In the genomic region with DNA sequence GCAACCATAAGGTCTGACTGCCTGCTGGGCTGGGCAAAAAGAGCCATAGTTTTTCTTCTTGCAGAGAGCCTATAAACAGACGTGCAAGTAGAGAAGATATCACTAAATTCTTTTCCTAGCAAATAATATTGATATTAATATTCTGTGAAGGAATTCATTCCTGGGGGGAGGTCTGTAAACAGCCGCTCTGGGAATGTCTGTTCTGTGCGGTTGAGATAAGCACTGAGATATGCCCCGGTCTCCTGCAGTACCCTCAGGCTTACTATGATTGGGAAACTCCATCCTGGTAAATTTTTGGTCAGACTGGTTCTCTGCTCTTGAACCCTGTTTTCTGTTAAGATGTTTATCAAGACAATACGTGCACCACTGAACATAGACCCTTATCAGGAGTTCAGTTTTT, we compare ENCODE assay signal across 5 cellular contexts.
A peak's percentile ranks its signal among the peaks of the same experiment; 100 is the strongest.
DNase-seq lines count a peak whose midpoint lies in the region; ATAC-seq, FAIRE-seq and TF ChIP-seq lines count a peak whose summit lies in the region.
"Not testable (repeated sequence)": the region's sequence is repeated elsewhere in the genome, so short reads cannot be mapped to it uniquely, and the experiment has no call there.

No MANE protein-coding gene starts in this region.

- not testable (repeated sequence) for FAIRE-seq in GM12878 (lab: Jason Lieb, UNC); K562 (lab: Jason Lieb, UNC)

- H3K9me3 ChIP-seq in HEK293 (ENCODE audit: control insufficient read depth, insufficient read depth, low read depth, low read length) = not testable (repeated sequence)
- H3K9me3 ChIP-seq in GM12878 (replicated peaks; ENCODE audit: control insufficient read depth, insufficient read depth, low read length) = peaks cover 10% of the 10 kb centered on the region; the same call in 2 of the 3 replicates
- peaks cover 13% of the 10 kb centered on the region for H3K9me3 ChIP-seq in K562 (replicated peaks; ENCODE audit: control insufficient read depth, insufficient read depth, low read depth, low read length)

- ATAC-seq in GM12878, K562: not testable (repeated sequence)

- H3K27ac ChIP-seq in HEK293 (ENCODE audit: extremely low read depth, low read depth, low read length); GM12878 (ENCODE audit: control insufficient read depth, insufficient read depth); K562 (ENCODE audit: extremely low read depth, low read depth, low read length): not testable (repeated sequence)

- not testable (repeated sequence) for H3K4me1 ChIP-seq in HEK293 (ENCODE audit: control insufficient read depth, insufficient read depth, low read length); GM12878 (ENCODE audit: control insufficient read depth, insufficient read depth, low read length); K562 (replicated peaks in 1 of 2; ENCODE audit: control insufficient read depth in 2 of 2, insufficient read depth in 2 of 2, low read length in 2 of 2)

- TF ChIP-seq POLR2A in GM12878 (IDR thresholded peaks at IDR 0.05; ENCODE audit: low read depth, low read length); K562 (conservative IDR thresholded peaks at IDR 0.05): not testable (repeated sequence)

- H3K4me3 ChIP-seq in HEK293 (ENCODE audit: low read depth, low read length); GM12878; K562; choroid plexus epithelial cell (ENCODE audit: low read depth, low read length): not testable (repeated sequence)

- DNase-seq in DMS53 (lab: John Stamatoyannopoulos, UW) = peak; percentile 2
- DNase-seq in GM12878 (ENCODE audit: low read depth, low spot score); K562 (ENCODE audit: extremely low read depth in 1 of 4, low spot score in 3 of 4): not testable (repeated sequence)
- peak; percentile 3 for DNase-seq in choroid plexus epithelial cell (ENCODE audit: low read depth)

- not testable (repeated sequence) for H3K9ac ChIP-seq in GM12878 (ENCODE audit: control insufficient read depth, insufficient read depth, low read length); K562 (ENCODE audit: insufficient read depth in 1 of 2, low read depth in 2 of 2, low read length in 2 of 2)

- SMC1A ChIA-PET in GM12878 (lab: Charles Lee; ENCODE audit: uncharacterized antibody, unreplicated experiment) = not testable (repeated sequence)

- not testable (repeated sequence) for H3K9me1 ChIP-seq in K562 (ENCODE audit: control insufficient read depth, insufficient read depth, low read length)

- H3K36me3 ChIP-seq in HEK293 (ENCODE audit: control insufficient read depth in 2 of 2, insufficient read depth in 1 of 2, low read length in 2 of 2); GM12878 (ENCODE audit: control insufficient read depth in 2 of 2, insufficient read depth in 2 of 2, low read length in 1 of 2); K562 (ENCODE audit: control insufficient read depth, insufficient read depth, low read length): not testable (repeated sequence)

- intact Hi-C loops in GM12878 (cut with micrococcal nuclease; ENCODE audit: unreplicated experiment); K562 (cut with micrococcal nuclease): not testable (repeated sequence)

- not testable (repeated sequence) for H3K79me2 ChIP-seq in GM12878 (ENCODE audit: control insufficient read depth, insufficient read depth, low read length); K562 (ENCODE audit: control insufficient read depth, insufficient read depth, low read length)

- not testable (repeated sequence) for BruUV-seq in GM12878 (replicated peaks; lab: Mats Ljungman, UMichigan); K562 (replicated peaks; lab: Mats Ljungman, UMichigan)

- TF ChIP-seq EP300 in GM12878 (IDR thresholded peaks at IDR 0.05; ENCODE audit: borderline replicate concordance in 1 of 2, control insufficient read depth in 1 of 2, low read depth in 2 of 2, low read length in 2 of 2); K562 (IDR thresholded peaks at IDR 0.05; ENCODE audit: low read length): not testable (repeated sequence)

- not testable (repeated sequence) for H4K20me1 ChIP-seq in GM12878 (ENCODE audit: control insufficient read depth, insufficient read depth); K562 (replicated peaks; ENCODE audit: control insufficient read depth, insufficient read depth, low read length)

- H3K27me3 ChIP-seq in GM12878 (replicated peaks in 1 of 2; ENCODE audit: control insufficient read depth in 2 of 2, insufficient read depth in 2 of 2, low read length in 1 of 2); K562 (ENCODE audit: control insufficient read depth in 2 of 2, insufficient read depth in 2 of 2, low read length in 2 of 2): not testable (repeated sequence)

- not testable (repeated sequence) for H3K4me2 ChIP-seq in GM12878 (ENCODE audit: control insufficient read depth, insufficient read depth); K562 (ENCODE audit: insufficient read depth, low read length)

- TF ChIP-seq RAD21 in GM12878 (IDR thresholded peaks at IDR 0.05; ENCODE audit: insufficient read depth, low read depth, low read length); K562 (CRISPR knock-in tag; conservative IDR thresholded peaks at IDR 0.05 in 1 of 2, IDR thresholded peaks at IDR 0.05 in 1 of 2): not testable (repeated sequence)

- WGBS in GM12878 (ENCODE audit: insufficient coverage, insufficient replicate concordance, low lambda C conversion rate, missing lambda C conversion rate) = 97% methylated on average over 5 of the region's 5 CpGs
- 38% methylated on average over 5 of the region's 5 CpGs for WGBS in K562 (ENCODE audit: insufficient coverage, low coverage, missing lambda C conversion rate)

- CTCF ChIA-PET in HEK293 (lab: Yijun Ruan, JAX) = interaction anchor here (0.7 kb wide), 1 partner anchor 182 kb away, joined by 3 read pairs; no protein-coding TSS in a partner anchor
- CTCF ChIA-PET in GM12878 (lab: Yijun Ruan, JAX); K562 (lab: Yijun Ruan, JAX; ENCODE audit: low intra/inter-chr PET ratio): not testable (repeated sequence)

- RAD21 ChIA-PET in GM12878 (lab: Charles Lee; ENCODE audit: unreplicated experiment) = not testable (repeated sequence)

- not testable (repeated sequence) for TF ChIP-seq CTCF in HEK293 (tag by site-specific recombination; IDR thresholded peaks at IDR 0.05); GM12878 (IDR thresholded peaks at IDR 0.05 in 2 of 3, conservative IDR thresholded peaks at IDR 0.05 in 1 of 3; ENCODE audit: control insufficient read depth in 2 of 3, extremely low read depth in 1 of 3, insufficient read depth in 1 of 3, low read depth in 3 of 3, low read length in 3 of 3); K562 (IDR thresholded peaks at IDR 0.05 in 2 of 3, conservative IDR thresholded peaks at IDR 0.05 in 1 of 3; ENCODE audit: insufficient read depth in 2 of 3, low read depth in 1 of 3, low read length in 3 of 3); choroid plexus epithelial cell (conservative IDR thresholded peaks at IDR 0.05; ENCODE audit: low read depth, low read length)

- not testable (repeated sequence) for H2AFZ ChIP-seq in GM12878 (ENCODE audit: control insufficient read depth, low read depth, low read length); K562 (ENCODE audit: low read depth, low read length)

- POLR2A ChIA-PET in HEK293 (lab: Yijun Ruan, JAX); GM12878 (lab: Charles Lee): not testable (repeated sequence)
- POLR2A ChIA-PET in K562 (lab: Yijun Ruan, JAX) = interaction anchor here (1.3 kb wide), 1 partner anchor 8 kb away, joined by 4 read pairs; no protein-coding TSS in a partner anchor

- in situ Hi-C loops in GM12878 (cut with MboI); K562 (cut with MboI): not testable (repeated sequence)

TF ChIP-seq in HEK293, 187 proteins besides CTCF, POLR2A, EP300 and RAD21:
- peak; percentile 43 for TF ChIP-seq SETDB1 (IDR thresholded peaks at IDR 0.05; ENCODE audit: insufficient read length, low read length)

TF ChIP-seq in GM12878, 131 proteins besides CTCF, POLR2A, EP300 and RAD21:
- peak; percentile 79; the same call in 1 of the 2 replicates for TF ChIP-seq CBX5 (IDR thresholded peaks at IDR 0.05; ENCODE audit: low read depth)

TF ChIP-seq in K562, 482 proteins besides CTCF, POLR2A, EP300 and RAD21:
- TF ChIP-seq, protein P1, sequence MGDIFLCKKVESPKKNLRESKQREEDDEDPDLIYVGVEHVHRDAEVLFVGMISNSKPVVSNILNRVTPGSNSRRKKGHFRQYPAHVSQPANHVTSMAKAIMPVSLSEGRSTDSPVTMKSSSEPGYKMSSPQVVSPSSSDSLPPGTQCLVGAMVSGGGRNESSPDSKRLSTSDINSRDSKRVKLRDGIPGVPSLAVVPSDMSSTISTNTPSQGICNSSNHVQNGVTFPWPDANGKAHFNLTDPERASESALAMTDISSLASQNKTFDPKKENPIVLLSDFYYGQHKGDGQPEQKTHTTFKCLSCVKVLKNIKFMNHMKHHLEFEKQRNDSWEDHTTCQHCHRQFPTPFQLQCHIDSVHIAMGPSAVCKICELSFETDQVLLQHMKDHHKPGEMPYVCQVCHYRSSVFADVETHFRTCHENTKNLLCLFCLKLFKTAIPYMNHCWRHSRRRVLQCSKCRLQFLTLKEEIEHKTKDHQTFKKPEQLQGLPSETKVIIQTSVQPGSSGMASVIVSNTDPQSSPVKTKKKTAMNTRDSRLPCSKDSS (IDR thresholded peaks at IDR 0.05; ENCODE audit: low read depth, partially characterized antibody) = peak; percentile 61
- TF ChIP-seq CBX3 (IDR thresholded peaks at IDR 0.05; ENCODE audit: borderline replicate concordance in 1 of 2, low read length in 2 of 2) (peak in 1 of 2 experiments; percentile 83; a peak in 1 of 3 replicates), CBX5 (IDR thresholded peaks at IDR 0.05; ENCODE audit: borderline replicate concordance, low read depth) (peak; percentile 57; the same call in 1 of the 2 replicates), TRIM24 (IDR thresholded peaks at IDR 0.05) (peak in 1 of 2 experiments; percentile 8; a peak in 1 of 4 replicates)
